In genomic region chr1:30778979-30779293, GRCh38 we compare ENCODE assay signal across 8 cellular contexts. TPM values are rescaled to one million over a fixed set of nuclear protein-coding genes. Genes with fewer than 3 reads are reported as not detected.
A peak's percentile ranks its signal among the peaks of the same experiment; 100 is the strongest.
DNase-seq lines count a peak whose midpoint lies in the region; ATAC-seq and TF ChIP-seq lines count a peak whose summit lies in the region.
"Had no signal": no experiment of that assay in that cellular context is flagged by ENCODE, and none has a peak within 500 bp of the region (broad histone marks: within the 10 kb centered on the region; RNA-seq: fewer than 3 reads in every experiment).

No MANE protein-coding gene starts in this region.

- POLR2A ChIA-PET in CD8-positive, alpha-beta memory T cell (lab: Charles Lee) = interaction anchor here (1.1 to 1.4 kb wide), 3 partner anchors 32 to 60 kb away, joined by 4 to 7 read pairs (median 4); no protein-coding TSS in a partner anchor

- no peak for ATAC-seq in activated T-helper 17 cell treated with anti-CD3 and anti-CD28 coated beads, Interleukin-2, amount 50 U/mL, for 72 hours (replicated peaks)
- no peak for ATAC-seq in naive B cell (ENCODE audit: low read depth in 2 of 2)

- in situ Hi-C loops in ACHN (cut with HindIII; ENCODE audit: low pct_ligation_motif_present, low pct_unique_long_range_greater_than_20kb, low sequenced_read_pairs) = no loop called here

- H3K9me3 ChIP-seq in CD8-positive, alpha-beta memory T cell (ENCODE audit: low read length) = no peaks in the 10 kb centered on the region
- H3K9me3 ChIP-seq: BE2C had no signal

- peak overlapping the region; percentile 33; the same call in 1 of the 2 replicates for H3K27ac ChIP-seq in 22Rv1
- peak overlapping the region; percentile 78 for H3K27ac ChIP-seq in CD8-positive, alpha-beta memory T cell (ENCODE audit: low read depth, low read length)

- peaks cover 19% of the 10 kb centered on the region for H3K4me1 ChIP-seq in CD8-positive, alpha-beta memory T cell (ENCODE audit: insufficient read depth, low read length)
- H3K4me1 ChIP-seq: BE2C had no signal

- no peak for DNase-seq in CD8-positive, alpha-beta memory T cell
- DNase-seq in naive B cell (no peak), ACHN (no peak), GM20000 (ENCODE audit: low spot score) (no peak), GDM1 (lab: John Stamatoyannopoulos, UW) (no peak)

- CTCF ChIA-PET in CD8-positive, alpha-beta memory T cell (lab: Charles Lee) = interaction anchor here (0.9 to 12.4 kb wide), 13 partner anchors 14 to 132 kb away, joined by 3 to 525 read pairs (median 6); partner anchors contain the start of gene MATN1

- peak overlapping the region in 3 of 7 donors; percentile 19 to 49 (median 20) for H3K4me3 Mint-ChIP-seq in CD8-positive, alpha-beta memory T cell
- H3K4me3 Mint-ChIP-seq in activated T-helper 17 cell treated with anti-CD3 and anti-CD28 coated beads, Interleukin-2, amount 50 U/mL, for 72 hours = peak overlapping the region; percentile 23
- H3K4me3 Mint-ChIP-seq in naive B cell = peak overlapping the region in 3 of 8 donors; percentile 22 to 86 (median 81)

- H3K27me3 ChIP-seq in CD8-positive, alpha-beta memory T cell (ENCODE audit: insufficient read depth, low read length, poor library complexity, severe bottlenecking) = no peaks in the 10 kb centered on the region
- H3K27me3 ChIP-seq: BE2C had no signal

- H3K4me3 ChIP-seq in CD8-positive, alpha-beta memory T cell (ENCODE audit: low read length) = peak overlapping the region; percentile 33

- no peaks in the 10 kb centered on the region for H3K27me3 Mint-ChIP-seq in CD8-positive, alpha-beta memory T cell
- no peaks in the 10 kb centered on the region for H3K27me3 Mint-ChIP-seq in activated T-helper 17 cell treated with anti-CD3 and anti-CD28 coated beads, Interleukin-2, amount 50 U/mL, for 72 hours
- H3K27me3 Mint-ChIP-seq in naive B cell = peaks cover 0 to 5% (median 0%) of the 10 kb centered on the region in 3 donors

- no peaks in the 10 kb centered on the region for H3K36me3 Mint-ChIP-seq in CD8-positive, alpha-beta memory T cell
- H3K36me3 Mint-ChIP-seq in activated T-helper 17 cell treated with anti-CD3 and anti-CD28 coated beads, Interleukin-2, amount 50 U/mL, for 72 hours (ENCODE audit: low read depth) = no peaks in the 10 kb centered on the region
- no peaks in the 10 kb centered on the region for H3K36me3 Mint-ChIP-seq in naive B cell

- H3K27ac Mint-ChIP-seq in CD8-positive, alpha-beta memory T cell = peak overlapping the region in 6 of 8 donors; percentile 3 to 81 (median 38)
- H3K27ac Mint-ChIP-seq in activated T-helper 17 cell treated with anti-CD3 and anti-CD28 coated beads, Interleukin-2, amount 50 U/mL, for 72 hours = no peak overlapping the region
- H3K27ac Mint-ChIP-seq in naive B cell = peak overlapping the region; percentile 95 to 100 (median 98)

- no peaks in the 10 kb centered on the region for H3K36me3 ChIP-seq in CD8-positive, alpha-beta memory T cell (ENCODE audit: insufficient read depth, low read length)
- H3K36me3 ChIP-seq: BE2C had no signal

- TF ChIP-seq CTCF in 22Rv1 (IDR thresholded peaks at IDR 0.05) (no peak), GM20000 (IDR thresholded peaks at IDR 0.05; ENCODE audit: extremely low read depth, missing control alignments) (no peak)

- H3K4me1 Mint-ChIP-seq in CD8-positive, alpha-beta memory T cell = peaks cover 15 to 29% (median 18%) of the 10 kb centered on the region in 3 donors
- no peaks in the 10 kb centered on the region for H3K4me1 Mint-ChIP-seq in activated T-helper 17 cell treated with anti-CD3 and anti-CD28 coated beads, Interleukin-2, amount 50 U/mL, for 72 hours
- H3K4me1 Mint-ChIP-seq in naive B cell = peaks cover 31 to 58% (median 46%) of the 10 kb centered on the region in 3 donors

- no peaks in the 10 kb centered on the region for H3K9me3 Mint-ChIP-seq in CD8-positive, alpha-beta memory T cell
- H3K9me3 Mint-ChIP-seq in activated T-helper 17 cell treated with anti-CD3 and anti-CD28 coated beads, Interleukin-2, amount 50 U/mL, for 72 hours = no peaks in the 10 kb centered on the region
- no peaks in the 10 kb centered on the region for H3K9me3 Mint-ChIP-seq in naive B cell

RNA-seq across cellular contexts. Expression of gene LAPTM5, which starts 21.4 kb away (rescaled TPM):
- total RNA-seq in CD8-positive, alpha-beta memory T cell = 100 to 1,000 TPM; 204 to 206 TPM
- polyA plus RNA-seq in CD8-positive, alpha-beta memory T cell = 589 TPM
- 100 to 1,000 TPM; 316 to 333 TPM for total RNA-seq in activated T-helper 17 cell treated with anti-CD3 and anti-CD28 coated beads, Interleukin-2, amount 50 U/mL, for 72 hours
- polyA plus RNA-seq in naive B cell (ENCODE audit: low read depth in 6 of 6) = 1,000 to 10,000 TPM; 1,442 to 2,525 (median 1,701) TPM

RNA-seq across cellular contexts. Expression of gene MATN1, which starts 55.6 kb away (rescaled TPM):
- under 1 TPM; 0.59 to 0.91 TPM for total RNA-seq in CD8-positive, alpha-beta memory T cell
- polyA plus RNA-seq in CD8-positive, alpha-beta memory T cell = not detected
- total RNA-seq in activated T-helper 17 cell treated with anti-CD3 and anti-CD28 coated beads, Interleukin-2, amount 50 U/mL, for 72 hours = under 1 TPM; 0.26 to 0.52 TPM
- polyA plus RNA-seq in naive B cell (ENCODE audit: low read depth in 6 of 6) = 1 to 10 TPM in 2 of 6 donors, under 1 TPM in 4; 0.21 to 3.1 (median 0.39) TPM
